Comparison of ENCODE assay signal across 27 cellular contexts in the genomic region with DNA sequence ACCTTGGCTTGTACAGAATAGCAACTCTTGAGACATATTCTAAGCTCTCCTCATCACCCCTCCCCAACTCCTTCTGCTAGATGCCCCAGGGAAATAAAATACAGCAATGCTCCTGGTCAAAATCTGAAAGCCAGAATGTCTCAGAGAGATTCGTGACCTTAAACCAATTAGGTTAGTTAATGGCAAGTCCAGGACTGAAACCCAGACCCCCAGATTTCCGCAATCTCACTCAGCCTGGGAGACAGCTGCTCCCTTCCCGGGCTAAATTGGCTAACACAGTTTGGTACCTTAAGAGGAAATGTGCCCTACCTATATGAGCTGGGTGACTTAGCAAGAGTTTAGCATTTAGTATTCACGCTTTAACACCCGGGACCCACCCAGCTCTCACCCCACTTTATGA. TPM values are rescaled to one million over a fixed set of nuclear protein-coding genes. Genes with fewer than 3 reads are reported as not detected.
DNase-seq lines count a peak whose midpoint lies in the region; ATAC-seq and TF ChIP-seq lines count a peak whose summit lies in the region.
"Had no signal": no experiment of that assay in that cellular context is flagged by ENCODE, and none has a peak within 500 bp of the region (broad histone marks: within the 10 kb centered on the region; RNA-seq: fewer than 3 reads in every experiment).

No MANE protein-coding gene starts in this region.

- no peaks in the 10 kb centered on the region for H3K36me3 Mint-ChIP-seq in stimulated activated memory B cell treated with anti-CD40 and anti-IgM and Interleukin-4, amounts not matched to agents 10 μg/mL and 1 μg/mL and 100 μg/mL, for 72 hours
- H3K36me3 Mint-ChIP-seq: activated CD4-positive, alpha-beta memory T cell treated with anti-CD3 and anti-CD28 coated beads for 36 hours had no signal

- no peaks in the 10 kb centered on the region for H3K9me3 ChIP-seq in HUES6 (ENCODE audit: control insufficient read depth, insufficient read depth, low read depth, low read length)
- H3K9me3 ChIP-seq in iPS-18a (ENCODE audit: control insufficient read depth, low read depth, low read length) = no peaks in the 10 kb centered on the region
- no peaks in the 10 kb centered on the region for H3K9me3 ChIP-seq in mammary epithelial cell (replicated peaks; ENCODE audit: insufficient read depth, low read length)
- H3K9me3 ChIP-seq: tibial nerve had no signal

- H3K4me2 ChIP-seq in mammary epithelial cell (ENCODE audit: insufficient read depth, low read depth, low read length) = no peak overlapping the region
- H3K4me2 ChIP-seq: PC-9 had no signal

- H3K79me2 ChIP-seq in mammary epithelial cell (ENCODE audit: insufficient read depth, low read length) = no peaks in the 10 kb centered on the region
- H3K79me2 ChIP-seq: parathyroid adenoma had no signal

- H3K4me3 ChIP-seq in HUES6 (ENCODE audit: low read depth, low read length) = peak overlapping the region; percentile 64; the same call in 1 of the 2 replicates
- peak overlapping the region; percentile 69 for H3K4me3 ChIP-seq in iPS-18a (ENCODE audit: low read length)
- H3K4me3 ChIP-seq in mammary epithelial cell (replicated peaks in 1 of 3; ENCODE audit: insufficient read depth in 1 of 3, low read depth in 2 of 3, low read length in 3 of 3) = no peak overlapping the region
- H3K4me3 ChIP-seq: PC-9 had no signal

- CTCF ChIA-PET in mammary epithelial cell (lab: Charles Lee; ENCODE audit: low non-redundant PET) = no interaction called here

- H3K9ac ChIP-seq in HUES6 (ENCODE audit: low read length) (no peak overlapping the region), iPS-18a (ENCODE audit: low read length) (no peak overlapping the region), mammary epithelial cell (ENCODE audit: insufficient read depth, low read length) (no peak overlapping the region)
- H3K9ac ChIP-seq: parathyroid adenoma had no signal

- ATAC-seq in stimulated activated memory B cell treated with anti-CD40 and anti-IgM and Interleukin-4, amounts not matched to agents 10 μg/mL and 1 μg/mL and 100 μg/mL, for 72 hours = no peak
- ATAC-seq in GM18511 (IDR thresholded peaks at IDR 0.05; ENCODE audit: unreplicated experiment) (no peak), GM21576 (IDR thresholded peaks at IDR 0.05; ENCODE audit: unreplicated experiment) (no peak)

- H3K27ac Mint-ChIP-seq in stimulated activated memory B cell treated with anti-CD40 and anti-IgM and Interleukin-4, amounts not matched to agents 10 μg/mL and 1 μg/mL and 100 μg/mL, for 72 hours = peak overlapping the region; percentile 45
- H3K27ac Mint-ChIP-seq: activated CD4-positive, alpha-beta memory T cell treated with anti-CD3 and anti-CD28 coated beads for 36 hours; activated naive CD4-positive, alpha-beta T cell treated with anti-CD3 and anti-CD28 coated beads for 36 hours; T-helper 2 cell treated with Interferon-gamma antibody and Interleukin-4, amounts not matched to agents 5 μg/mL and 100 μg/mL, for 36 hours had no signal

- H3K27ac ChIP-seq in HUES6 (ENCODE audit: low read depth, low read length) (no peak overlapping the region), iPS-18a (ENCODE audit: low read length) (no peak overlapping the region), mammary epithelial cell (ENCODE audit: insufficient read depth, low read depth, low read length) (no peak overlapping the region)
- H3K27ac ChIP-seq: parathyroid adenoma, PC-9 had no signal

- no peak overlapping the region for H2AFZ ChIP-seq in mammary epithelial cell (ENCODE audit: low read depth, low read length)
- H2AFZ ChIP-seq: parathyroid adenoma, PC-9 had no signal

- H3K4me1 ChIP-seq in HUES6 (ENCODE audit: control insufficient read depth, insufficient read depth, low read length) (peaks cover 11% of the 10 kb centered on the region), iPS-18a (ENCODE audit: control insufficient read depth, low read depth, low read length) (peaks cover 16% of the 10 kb centered on the region), mammary epithelial cell (ENCODE audit: insufficient read depth, low read length) (no peaks in the 10 kb centered on the region)
- H3K4me1 ChIP-seq: parathyroid adenoma had no signal

- no peaks in the 10 kb centered on the region for H3K9me3 Mint-ChIP-seq in stimulated activated memory B cell treated with anti-CD40 and anti-IgM and Interleukin-4, amounts not matched to agents 10 μg/mL and 1 μg/mL and 100 μg/mL, for 72 hours
- H3K9me3 Mint-ChIP-seq: activated CD4-positive, alpha-beta memory T cell treated with anti-CD3 and anti-CD28 coated beads for 36 hours; activated naive CD4-positive, alpha-beta T cell treated with anti-CD3 and anti-CD28 coated beads for 36 hours; T-helper 2 cell treated with Interferon-gamma antibody and Interleukin-4, amounts not matched to agents 5 μg/mL and 100 μg/mL, for 36 hours had no signal

- no peak overlapping the region for H3K4me3 Mint-ChIP-seq in stimulated activated memory B cell treated with anti-CD40 and anti-IgM and Interleukin-4, amounts not matched to agents 10 μg/mL and 1 μg/mL and 100 μg/mL, for 72 hours
- H3K4me3 Mint-ChIP-seq: activated CD4-positive, alpha-beta memory T cell treated with anti-CD3 and anti-CD28 coated beads for 36 hours; activated naive CD4-positive, alpha-beta T cell treated with anti-CD3 and anti-CD28 coated beads for 36 hours; T-helper 2 cell treated with Interferon-gamma antibody and Interleukin-4, amounts not matched to agents 5 μg/mL and 100 μg/mL, for 36 hours had no signal

- dilution Hi-C loops in mammary epithelial cell (cut with HindIII; ENCODE audit: low sequenced_read_pairs) = no loop called here

- H3K27me3 ChIP-seq in HUES6 (ENCODE audit: control insufficient read depth, insufficient read depth, low read length) (peaks cover 40% of the 10 kb centered on the region), iPS-18a (ENCODE audit: control insufficient read depth, insufficient read depth, low read length) (peaks cover 31% of the 10 kb centered on the region), mammary epithelial cell (ENCODE audit: insufficient read depth, low read length) (no peaks in the 10 kb centered on the region)
- H3K27me3 ChIP-seq: tibial nerve had no signal

- peak; percentile 92 for DNase-seq in SK-N-DZ (ENCODE audit: low spot score)
- DNase-seq in mammary epithelial cell = no peak
- DNase-seq: activated CD4-positive, alpha-beta memory T cell treated with anti-CD3 and anti-CD28 coated beads for 36 hours; activated CD4-positive, CD25-positive, alpha-beta regulatory T cell; activated naive CD4-positive, alpha-beta T cell treated with anti-CD3 and anti-CD28 coated beads for 36 hours; activated T-cell treated with anti-CD3 and anti-CD28 coated beads for 4 hours; DMS79 treated with DMSO at 0.1 percent for 48 hours; foreskin fibroblast; kidney glomerular epithelial cell; NCI-H1436 treated with DMSO at 0.1 percent for 48 hours; NCI-H2171 treated with DMSO at 0.1 percent for 48 hours; NCI-H526 treated with DMSO at 0.1 percent for 48 hours; PC-9; SIG-M5; stimulated activated CD4-positive, alpha-beta T cell treated with anti-CD3 and anti-CD28 coated beads, Interleukin-2, amount 100 ng/mL, for 24 hours; stimulated activated naive CD4-positive, alpha-beta T cell treated with Interleukin-2 at 50 U/mL for 16 hours had no signal

- intact Hi-C loops in mammary epithelial cell (cut with micrococcal nuclease) = no loop called here

- H4K20me1 ChIP-seq in mammary epithelial cell (ENCODE audit: insufficient read depth, low read length) = no peaks in the 10 kb centered on the region

- BruUV-seq in mammary epithelial cell (replicated peaks; lab: Mats Ljungman, UMichigan) = no TSS peak

- in situ Hi-C loops in mammary epithelial cell (cut with MboI; ENCODE audit: low sequenced_read_pairs in 2 of 2) = no loop called here

- H3K36me3 ChIP-seq in HUES6 (ENCODE audit: control insufficient read depth, insufficient read depth, low read length) (no peaks in the 10 kb centered on the region), iPS-18a (ENCODE audit: control insufficient read depth, low read depth, low read length) (peaks cover 7% of the 10 kb centered on the region), mammary epithelial cell (ENCODE audit: insufficient read depth, low read length) (no peaks in the 10 kb centered on the region)

- no peak for TF ChIP-seq CTCF in mammary epithelial cell (conservative IDR thresholded peaks at IDR 0.05 in 1 of 2, IDR thresholded peaks at IDR 0.05 in 1 of 2; ENCODE audit: extremely low read depth in 1 of 2, insufficient read depth in 1 of 2, low read depth in 1 of 2, low read length in 2 of 2)

- WGBS in mammary epithelial cell (ENCODE audit: low coverage, missing lambda C conversion rate) = 85% methylated on average over 5 of the region's 5 CpGs

- peaks cover 17% of the 10 kb centered on the region for H3K27me3 Mint-ChIP-seq in stimulated activated memory B cell treated with anti-CD40 and anti-IgM and Interleukin-4, amounts not matched to agents 10 μg/mL and 1 μg/mL and 100 μg/mL, for 72 hours

- peaks cover 42% of the 10 kb centered on the region for H3K4me1 Mint-ChIP-seq in stimulated activated memory B cell treated with anti-CD40 and anti-IgM and Interleukin-4, amounts not matched to agents 10 μg/mL and 1 μg/mL and 100 μg/mL, for 72 hours

RNA-seq across cellular contexts. Expression of gene DLEU7, which starts 1.2 kb away (rescaled TPM):
- polyA plus RNA-seq in SK-N-DZ (2014; cell fraction: cytosol; rRNA removed) = not detected in 2 replicates
- polyA plus RNA-seq in SK-N-DZ (2014; cell fraction: nucleus; rRNA removed) = 0.51 TPM in 1 of 2 replicates, not detected in the other
- total RNA-seq in mammary epithelial cell = not detected
- not detected for polyA plus RNA-seq in mammary epithelial cell
- polyA minus RNA-seq in mammary epithelial cell = not detected
- total RNA-seq: activated CD4-positive, alpha-beta memory T cell treated with anti-CD3 and anti-CD28 coated beads for 36 hours; activated naive CD4-positive, alpha-beta T cell treated with anti-CD3 and anti-CD28 coated beads for 36 hours; epithelial cell of proximal tubule; lung microvascular endothelial cell; myocyte; PC-9 had no signal

Comparison
In these comparisons a context has a peak if more than half of its experiments do, and no peak if none do; other contexts are left out.
1. H3K4me3 ChIP-seq: peak in HUES6 (single experiment) and iPS-18a (single experiment); none in mammary epithelial cell (0 of 3).